12 cellular contexts compared by ENCODE assay signal in genomic region chr21:33332143-33332542, GRCh38. TPM values are rescaled to one million over a fixed set of nuclear protein-coding genes. Genes with fewer than 3 reads are reported as not detected.
DNase-seq lines count a peak whose midpoint lies in the region; ATAC-seq and TF ChIP-seq lines count a peak whose summit lies in the region.
"Had no signal": no experiment of that assay in that cellular context is flagged by ENCODE, and none has a peak within 500 bp of the region (broad histone marks: within the 10 kb centered on the region; RNA-seq: fewer than 3 reads in every experiment).

No MANE protein-coding gene starts in this region.

- peak overlapping the region; percentile 62 for H3K27ac Mint-ChIP-seq in CD4-positive, alpha-beta T cell

- POLR2A ChIA-PET in CD4-positive, alpha-beta T cell (lab: Charles Lee): interaction anchor here (1.0 to 3.3 kb wide), 2 partner anchors 12 to 29 kb away, joined by 4 to 23 read pairs; no protein-coding TSS in a partner anchor

- no peak for DNase-seq in CD4-positive, alpha-beta T cell
- DNase-seq in RPMI8226 (peak; percentile 83), NCI-H774 (lab: John Stamatoyannopoulos, UW) (no peak), cardiac septum (ENCODE audit: low spot score) (no peak), HuH-7 (ENCODE audit: low spot score) (no peak), HAP-1 (ENCODE audit: low spot score in 2 of 2) (no peak)
- DNase-seq: heart left ventricle; KBM-7; stimulated activated CD4-positive, alpha-beta T cell treated with anti-CD3 and anti-CD28 coated beads, Interleukin-4, amount 100 ng/mL, for 1 hour had no signal

- peaks cover 4% of the 10 kb centered on the region for H3K4me1 ChIP-seq in HAP-1

- peaks cover 56% of the 10 kb centered on the region for H3K36me3 Mint-ChIP-seq in CD4-positive, alpha-beta T cell (ENCODE audit: low read depth)

- no peaks in the 10 kb centered on the region for H3K9me3 ChIP-seq in CD4-positive, alpha-beta T cell (ENCODE audit: control insufficient read depth, low read length)
- H3K9me3 ChIP-seq in HAP-1: peaks cover 9% of the 10 kb centered on the region

- no peak overlapping the region for H3K4me3 ChIP-seq in HAP-1
- H3K4me3 ChIP-seq: heart left ventricle had no signal

- intact Hi-C loops in CD4-positive, alpha-beta T cell (cut with DNase I, micrococcal nuclease): no loop called here
- intact Hi-C loops in cardiac septum (cut with DNase I): no loop called here

- TF ChIP-seq CTCF in CD4-positive, alpha-beta T cell (IDR thresholded peaks at IDR 0.05): no peak

- no peaks in the 10 kb centered on the region for H3K36me3 ChIP-seq in HAP-1 (replicated peaks)

- ATAC-seq in CD4-positive, alpha-beta T cell (ENCODE audit: poor library complexity): peak; percentile 43
- ATAC-seq in GM19023 (IDR thresholded peaks at IDR 0.05; ENCODE audit: unreplicated experiment) (peak; percentile 60), HG02798 (IDR thresholded peaks at IDR 0.05; ENCODE audit: poor library complexity, unreplicated experiment) (peak; percentile 79)

- no peak overlapping the region for H3K4me3 Mint-ChIP-seq in CD4-positive, alpha-beta T cell

- peaks cover 61% of the 10 kb centered on the region for H3K4me1 Mint-ChIP-seq in CD4-positive, alpha-beta T cell (ENCODE audit: low read depth)

- CTCF ChIA-PET in CD4-positive, alpha-beta T cell (lab: Charles Lee): interaction anchor here (1.3 to 3.3 kb wide), 2 partner anchors 29 to 132 kb away, joined by 3 to 10 read pairs; no protein-coding TSS in a partner anchor

- H3K27me3 ChIP-seq in CD4-positive, alpha-beta T cell (ENCODE audit: control insufficient read depth, insufficient read depth, low read length): no peaks in the 10 kb centered on the region
- H3K27me3 ChIP-seq in HAP-1 (ENCODE audit: low read depth): no peaks in the 10 kb centered on the region
- H3K27me3 ChIP-seq: BLaER1 treated with 17β-estradiol and CSF1 and Interleukin-3, amounts not matched to agents 10 nM and 100 nM; heart left ventricle had no signal

- in situ Hi-C loops in HAP-1 (cut with MboI; ENCODE audit: low sequenced_read_pairs): no loop called here

- H3K27me3 Mint-ChIP-seq in CD4-positive, alpha-beta T cell: no peaks in the 10 kb centered on the region

- H3K9me3 Mint-ChIP-seq in CD4-positive, alpha-beta T cell: peaks cover 10% of the 10 kb centered on the region

- peak overlapping the region; percentile 23 for H3K27ac ChIP-seq in CD4-positive, alpha-beta T cell (ENCODE audit: low read depth, low read length)
- H3K27ac ChIP-seq: BLaER1 treated with 17β-estradiol and CSF1 and Interleukin-3, amounts not matched to agents 10 nM and 100 nM had no signal

RNA-seq across cellular contexts. Expression of gene IFNAR1, which starts 7.4 kb away (rescaled TPM):
- 10 to 100 TPM; 20.4 to 26.8 TPM for total RNA-seq in CD4-positive, alpha-beta T cell
- total RNA-seq in cardiac septum: 29.5 TPM
